20 cellular contexts compared by ENCODE assay signal in the genomic region with DNA sequence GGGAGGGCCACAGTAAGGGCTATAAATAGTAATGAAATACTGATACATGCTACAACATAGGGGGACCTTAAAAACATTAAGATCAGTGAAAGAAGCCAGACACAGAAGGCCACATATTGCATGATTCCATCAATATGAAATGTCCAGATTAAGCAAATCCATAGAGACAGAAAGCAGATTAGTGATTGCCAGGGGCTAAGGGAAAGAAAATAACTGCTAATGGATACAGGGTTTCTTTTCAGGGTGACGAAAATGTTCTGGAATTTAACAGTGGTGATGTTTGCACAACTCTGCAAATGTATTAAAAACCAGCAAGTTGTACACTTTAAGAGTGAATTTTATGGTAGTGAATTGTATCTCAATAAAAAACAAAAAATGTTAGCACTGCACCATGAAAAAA. TPM values are rescaled to one million over a fixed set of nuclear protein-coding genes. Genes with fewer than 3 reads are reported as not detected.
A peak's percentile ranks its signal among the peaks of the same experiment; 100 is the strongest.
DNase-seq lines count a peak whose midpoint lies in the region; ATAC-seq and TF ChIP-seq lines count a peak whose summit lies in the region.
"Had no signal": no experiment of that assay in that cellular context is flagged by ENCODE, and none has a peak within 500 bp of the region (broad histone marks: within the 10 kb centered on the region; RNA-seq: fewer than 3 reads in every experiment).

No MANE protein-coding gene starts in this region.

- peak overlapping the region; percentile 13 for H3K27ac Mint-ChIP-seq in mesothelial cell of epicardium
- no peak overlapping the region for H3K27ac Mint-ChIP-seq in CD8-positive, alpha-beta T cell
- H3K27ac Mint-ChIP-seq: CD4-positive, alpha-beta memory T cell had no signal

- H3K36me3 ChIP-seq in CD8-positive, alpha-beta T cell (ENCODE audit: insufficient read depth, low read length), result no peaks in the 10 kb centered on the region

- H3K36me3 Mint-ChIP-seq in mesothelial cell of epicardium, result peaks cover 19% of the 10 kb centered on the region
- peaks cover 72% of the 10 kb centered on the region for H3K36me3 Mint-ChIP-seq in CD8-positive, alpha-beta T cell

- intact Hi-C loops in CD8-positive, alpha-beta T cell (cut with DNase I, micrococcal nuclease), result no loop called here

- no peaks in the 10 kb centered on the region for H3K9me3 ChIP-seq in CD8-positive, alpha-beta T cell (ENCODE audit: low read length)
- H3K9me3 ChIP-seq: BE2C had no signal

- no peaks in the 10 kb centered on the region for H3K27me3 Mint-ChIP-seq in mesothelial cell of epicardium (ENCODE audit: low read depth)
- H3K27me3 Mint-ChIP-seq in CD8-positive, alpha-beta T cell (ENCODE audit: low read depth), result no peaks in the 10 kb centered on the region
- H3K27me3 Mint-ChIP-seq: CD4-positive, alpha-beta memory T cell had no signal

- H3K9me3 Mint-ChIP-seq in mesothelial cell of epicardium, result no peaks in the 10 kb centered on the region
- H3K9me3 Mint-ChIP-seq in CD8-positive, alpha-beta T cell, result no peaks in the 10 kb centered on the region

- H3K27me3 ChIP-seq in CD8-positive, alpha-beta T cell (ENCODE audit: insufficient read depth, low read length), result no peaks in the 10 kb centered on the region
- H3K27me3 ChIP-seq: BE2C had no signal

- peaks cover 5% of the 10 kb centered on the region for H3K4me1 Mint-ChIP-seq in mesothelial cell of epicardium
- H3K4me1 Mint-ChIP-seq in CD8-positive, alpha-beta T cell (ENCODE audit: low read depth), result no peaks in the 10 kb centered on the region

- ATAC-seq in CD8-positive, alpha-beta T cell, result no peak
- ATAC-seq: K562 had no signal

- in situ Hi-C loops in KBM-7 (cut with MboI; ENCODE audit: low pct_unique_long_range_greater_than_20kb, low sequenced_read_pairs), result no loop called here

- POLR2A ChIA-PET in CD8-positive, alpha-beta T cell (lab: Charles Lee), result interaction anchor here (0.7 kb wide), 1 partner anchor 9 kb away, joined by 4 read pairs; no protein-coding TSS in a partner anchor

- TF ChIP-seq CTCF in fibroblast of villous mesenchyme (IDR thresholded peaks at IDR 0.05; ENCODE audit: insufficient read depth, low read depth, low read length) (no peak), mesothelial cell of epicardium (IDR thresholded peaks at IDR 0.05; ENCODE audit: unreplicated experiment) (no peak)
- TF ChIP-seq CTCF in CD8-positive, alpha-beta T cell (IDR thresholded peaks at IDR 0.05), result no peak

- CTCF ChIA-PET in CD8-positive, alpha-beta T cell (lab: Charles Lee), result no interaction called here

- no peak overlapping the region for H3K4me3 Mint-ChIP-seq in mesothelial cell of epicardium
- no peak overlapping the region for H3K4me3 Mint-ChIP-seq in CD8-positive, alpha-beta T cell
- H3K4me3 Mint-ChIP-seq: CD4-positive, alpha-beta memory T cell had no signal

- no peak overlapping the region for H3K27ac ChIP-seq in CD8-positive, alpha-beta T cell (ENCODE audit: low read depth, low read length)
- H3K27ac ChIP-seq: 22Rv1, PC-9 had no signal

- DNase-seq in NCI-H82 (lab: John Stamatoyannopoulos, UW) (peak; percentile 57), NCI-H82 treated with DMSO at 0.1 percent for 48 hours (lab: John Stamatoyannopoulos, UW; ENCODE audit: unreplicated experiment) (no peak), amniotic epithelial cell (ENCODE audit: low read depth) (peak; percentile 19), fibroblast of villous mesenchyme (ENCODE audit: low read depth) (peak; percentile 28), mesothelial cell of epicardium (ENCODE audit: low spot score in 2 of 2, unreplicated experiment in 2 of 2) (no peak), NCI-H2029 treated with DMSO at 0.1 percent for 48 hours (lab: John Stamatoyannopoulos, UW) (no peak), KBM-7 (no peak)
- DNase-seq in CD8-positive, alpha-beta T cell, result no peak
- DNase-seq: BE2C; CD4-positive, alpha-beta memory T cell; DMS79 treated with DMSO at 0.1 percent for 48 hours; GDM1; MV-4-11; NCI-H1417 treated with DMSO at 0.1 percent for 48 hours; NCI-H1930; NCI-H2171 treated with DMSO at 0.1 percent for 48 hours; NCI-H774; PC-9 had no signal

- no peak overlapping the region for H3K4me3 ChIP-seq in fibroblast of villous mesenchyme (ENCODE audit: low read depth, low read length)
- no peak overlapping the region for H3K4me3 ChIP-seq in CD8-positive, alpha-beta T cell (ENCODE audit: low read depth, low read length)
- H3K4me3 ChIP-seq: K562, PC-9 had no signal

- H3K4me1 ChIP-seq in CD8-positive, alpha-beta T cell (ENCODE audit: insufficient read depth, low read length), result no peaks in the 10 kb centered on the region
- H3K4me1 ChIP-seq: BE2C had no signal

RNA-seq across cellular contexts. Expression of a gene that starts 37.0 kb away (rescaled TPM):
- 28.0 and 41.5 TPM in 2 replicates for total RNA-seq in fibroblast of villous mesenchyme
- 24.7 to 27.6 TPM (median 26.6 TPM) in 3 replicates for total RNA-seq in mesothelial cell of epicardium
- 10 to 100 TPM; 12.1 to 14.8 TPM for total RNA-seq in CD8-positive, alpha-beta T cell

Comparison
In these comparisons a context has a peak if more than half of its experiments do, and no peak if none do; other contexts are left out.
1. DNase-seq: peak in NCI-H82 (single experiment), amniotic epithelial cell (single experiment) and fibroblast of villous mesenchyme (single experiment); none in NCI-H82 treated with DMSO at 0.1 percent for 48 hours (single experiment), mesothelial cell of epicardium (0 of 2), NCI-H2029 treated with DMSO at 0.1 percent for 48 hours (single experiment), KBM-7 (single experiment) and CD8-positive, alpha-beta T cell (0 of 7).